15 cellular contexts compared by ENCODE assay signal in genomic region chr6:111646942-111647341, GRCh38. TPM values are rescaled to one million over a fixed set of nuclear protein-coding genes. Genes with fewer than 3 reads are reported as not detected.
DNase-seq lines count a peak whose midpoint lies in the region; ATAC-seq and TF ChIP-seq lines count a peak whose summit lies in the region.
"Had no signal": no experiment of that assay in that cellular context is flagged by ENCODE, and none has a peak within 500 bp of the region (broad histone marks: within the 10 kb centered on the region; RNA-seq: fewer than 3 reads in every experiment).

No MANE protein-coding gene starts in this region.

- no peaks in the 10 kb centered on the region for H3K9me3 Mint-ChIP-seq in CD4-positive, alpha-beta T cell
- H3K9me3 Mint-ChIP-seq: activated T-cell treated with anti-CD3 and anti-CD28 coated beads, Interleukin-2, amount 50 U/mL, for 4 hours; natural killer cell treated with Interleukin-12 subunit alpha and Interleukin-12 subunit beta and Interleukin-15 and Interleukin-18, amount 100 ng/mL, for 72 hours had no signal

- H3K27ac ChIP-seq in esophagus muscularis mucosa (replicated peaks in 1 of 4): peak overlapping the region in 3 of 4 donors; percentile 35 to 55 (median 48)
- peak overlapping the region in 1 of 2 donors; percentile 53 for H3K27ac ChIP-seq in left lung
- H3K27ac ChIP-seq in stomach: peak overlapping the region in 3 of 5 donors; percentile 4 to 40 (median 29)
- H3K27ac ChIP-seq in spleen: no peak overlapping the region
- no peak overlapping the region for H3K27ac ChIP-seq in CD4-positive, alpha-beta T cell (ENCODE audit: low read depth, low read length)
- no peak overlapping the region for H3K27ac ChIP-seq in caudate nucleus (ENCODE audit: low read depth, low read length)

- H3K4me3 ChIP-seq in esophagus muscularis mucosa (no peak overlapping the region), left lung (no peak overlapping the region), stomach (no peak overlapping the region), spleen (no peak overlapping the region)

- no peak overlapping the region for H3K27ac Mint-ChIP-seq in CD4-positive, alpha-beta T cell
- H3K27ac Mint-ChIP-seq: B cell; natural killer cell treated with Interleukin-12 subunit alpha and Interleukin-12 subunit beta and Interleukin-15 and Interleukin-18, amount 100 ng/mL, for 72 hours had no signal

- H3K36me3 ChIP-seq in esophagus muscularis mucosa: no peaks in the 10 kb centered on the region
- no peaks in the 10 kb centered on the region for H3K36me3 ChIP-seq in left lung
- no peaks in the 10 kb centered on the region for H3K36me3 ChIP-seq in stomach
- no peaks in the 10 kb centered on the region for H3K36me3 ChIP-seq in spleen

- ATAC-seq in left lung: peak; percentile 50
- ATAC-seq in GM21825 (IDR thresholded peaks at IDR 0.05; ENCODE audit: unreplicated experiment): no peak
- no peak for ATAC-seq in CD4-positive, alpha-beta T cell (ENCODE audit: poor library complexity)
- ATAC-seq: activated T-cell treated with anti-CD3 and anti-CD28 coated beads, Interleukin-2, amount 50 U/mL, for 4 hours; natural killer cell treated with Interleukin-12 subunit alpha and Interleukin-12 subunit beta and Interleukin-15 and Interleukin-18, amount 100 ng/mL, for 72 hours had no signal

- CTCF ChIA-PET in CD4-positive, alpha-beta T cell (lab: Charles Lee): interaction anchor here (0.6 kb wide), 1 partner anchor 385 kb away, joined by 4 read pairs; no protein-coding TSS in a partner anchor

- TF ChIP-seq EP300 in esophagus muscularis mucosa (IDR thresholded peaks at IDR 0.05) (no peak), stomach (IDR thresholded peaks at IDR 0.05) (no peak)

- intact Hi-C loops in esophagus muscularis mucosa (cut with DNase I): no loop called here
- intact Hi-C loops in left lung (cut with DNase I): no loop called here
- intact Hi-C loops in stomach (cut with DNase I; ENCODE audit: low total_unique reads): loop anchor here (10.0 kb wide), 1 partner anchor 282 kb away; no protein-coding TSS in a partner anchor
- intact Hi-C loops in spleen (cut with DNase I; ENCODE audit: low total_unique reads): no loop called here
- intact Hi-C loops in CD4-positive, alpha-beta T cell (cut with DNase I, micrococcal nuclease): loop anchor here in 1 of 2 experiments (10.0 kb wide), 1 partner anchor 392 kb away; a partner anchor contains a TSS

- H3K4me1 Mint-ChIP-seq in CD4-positive, alpha-beta T cell (ENCODE audit: low read depth): no peaks in the 10 kb centered on the region
- H3K4me1 Mint-ChIP-seq: B cell had no signal

- 73% methylated on average over 8 of the region's 8 CpGs for WGBS in esophagus muscularis mucosa
- WGBS in stomach, 5 donors: 43 to 55% (median 53%) methylated on average over 8 of the region's 8 CpGs
- WGBS in spleen, 5 donors: 72 to 88% (median 86%) methylated on average over 8 of the region's 8 CpGs

- H3K27me3 ChIP-seq in esophagus muscularis mucosa (no peaks in the 10 kb centered on the region), left lung (no peaks in the 10 kb centered on the region), stomach (no peaks in the 10 kb centered on the region), spleen (replicated peaks in 1 of 7) (no peaks in the 10 kb centered on the region)
- no peaks in the 10 kb centered on the region for H3K27me3 ChIP-seq in CD4-positive, alpha-beta T cell (ENCODE audit: control insufficient read depth, insufficient read depth, low read length)

- POLR2A ChIA-PET in CD4-positive, alpha-beta T cell (lab: Charles Lee): no interaction called here

- peaks cover 0 to 14% (median 13%) of the 10 kb centered on the region in 4 donors for H3K4me1 ChIP-seq in esophagus muscularis mucosa
- peaks cover 0 to 8% of the 10 kb centered on the region in 2 donors for H3K4me1 ChIP-seq in left lung
- H3K4me1 ChIP-seq in stomach: peaks cover 0 to 10% (median 6%) of the 10 kb centered on the region in 4 donors
- peaks cover 0 to 6% (median 0%) of the 10 kb centered on the region in 6 donors for H3K4me1 ChIP-seq in spleen

- H3K4me3 Mint-ChIP-seq in CD4-positive, alpha-beta T cell: no peak overlapping the region
- H3K4me3 Mint-ChIP-seq: activated T-cell treated with anti-CD3 and anti-CD28 coated beads, Interleukin-2, amount 50 U/mL, for 4 hours; B cell; natural killer cell treated with Interleukin-12 subunit alpha and Interleukin-12 subunit beta and Interleukin-15 and Interleukin-18, amount 100 ng/mL, for 72 hours had no signal

- H3K9me3 ChIP-seq in esophagus muscularis mucosa: no peaks in the 10 kb centered on the region
- H3K9me3 ChIP-seq in left lung: no peaks in the 10 kb centered on the region
- no peaks in the 10 kb centered on the region for H3K9me3 ChIP-seq in stomach
- no peaks in the 10 kb centered on the region for H3K9me3 ChIP-seq in spleen
- H3K9me3 ChIP-seq in CD4-positive, alpha-beta T cell (ENCODE audit: control insufficient read depth, low read length): no peaks in the 10 kb centered on the region

- TF ChIP-seq POLR2A in esophagus muscularis mucosa (IDR thresholded peaks at IDR 0.05; ENCODE audit: low read depth) (no peak), stomach (IDR thresholded peaks at IDR 0.05) (no peak), spleen (IDR thresholded peaks at IDR 0.05) (no peak)

- DNase-seq in GM04503 (ENCODE audit: low read depth) (peak; percentile 37), esophagus muscularis mucosa (ENCODE audit: extremely low spot score) (no peak), left lung (no peak), stomach (no peak), spleen (no peak), caudate nucleus (lab: John Stamatoyannopoulos, UW) (no peak)
- no peak for DNase-seq in CD4-positive, alpha-beta T cell
- DNase-seq: activated T-cell treated with anti-CD3 and anti-CD28 coated beads, Interleukin-2, amount 50 U/mL, for 4 hours; anterior cingulate cortex; DND-41; effector CD4-positive, alpha-beta T cell; T-helper 2 cell had no signal

- H3K36me3 Mint-ChIP-seq in CD4-positive, alpha-beta T cell (ENCODE audit: low read depth): peaks cover 32% of the 10 kb centered on the region
- H3K36me3 Mint-ChIP-seq: natural killer cell treated with Interleukin-12 subunit alpha and Interleukin-12 subunit beta and Interleukin-15 and Interleukin-18, amount 100 ng/mL, for 72 hours had no signal

- TF ChIP-seq CTCF in esophagus muscularis mucosa (IDR thresholded peaks at IDR 0.05) (no peak), left lung (IDR thresholded peaks at IDR 0.05) (no peak), stomach (IDR thresholded peaks at IDR 0.05) (no peak), spleen (IDR thresholded peaks at IDR 0.05 in 8 of 11, conservative IDR thresholded peaks at IDR 0.05 in 3 of 11) (no peak)
- TF ChIP-seq CTCF in CD4-positive, alpha-beta T cell (IDR thresholded peaks at IDR 0.05): no peak

- no peaks in the 10 kb centered on the region for H3K27me3 Mint-ChIP-seq in CD4-positive, alpha-beta T cell
- H3K27me3 Mint-ChIP-seq: B cell; natural killer cell treated with Interleukin-12 subunit alpha and Interleukin-12 subunit beta and Interleukin-15 and Interleukin-18, amount 100 ng/mL, for 72 hours had no signal

RNA-seq across cellular contexts. Expression of gene TRAF3IP2, which starts 41.3 kb away (rescaled TPM):
- 10 to 100 TPM; 16.6 to 37.1 (median 32.4) TPM for total RNA-seq in esophagus muscularis mucosa
- total RNA-seq in left lung: 10 to 100 TPM; 25.6 to 26.2 TPM
- 10 to 100 TPM; 11.1 to 87.2 (median 23.5) TPM for total RNA-seq in stomach
- 10 to 100 TPM; 40.6 to 64.4 (median 62.5) TPM for polyA plus RNA-seq in stomach
- 10 to 100 TPM in 6 of 7 donors, 1 to 10 TPM in 1; 9.4 to 26.0 (median 15.2) TPM for total RNA-seq in spleen
- polyA plus RNA-seq in spleen: 10 to 100 TPM; 18.5 to 30.1 (median 25.6) TPM
- total RNA-seq in CD4-positive, alpha-beta T cell: 10 to 100 TPM; 23.6 to 24.8 TPM

Comparison
In these comparisons a context has a peak if more than half of its experiments do, and no peak if none do; other contexts are left out.
1. H3K27ac ChIP-seq: peak in esophagus muscularis mucosa (3 of 4) and stomach (3 of 5); none in spleen (0 of 8), CD4-positive, alpha-beta T cell (single experiment) and caudate nucleus (single experiment).